In genomic region chr15:70584838-70585706, GRCh38 we compare ENCODE assay signal across 8 cellular contexts.
DNase-seq lines count a peak whose midpoint lies in the region; ATAC-seq lines count a peak whose summit lies in the region.

No MANE protein-coding gene starts in this region.

- peaks cover 6% of the 10 kb centered on the region for H3K27me3 ChIP-seq in effector memory CD4-positive, alpha-beta T cell (replicated peaks; ENCODE audit: control insufficient read depth, insufficient read depth, low read length, poor library complexity, severe bottlenecking)

- H3K27ac ChIP-seq in effector memory CD4-positive, alpha-beta T cell (ENCODE audit: insufficient read depth, low read length, poor library complexity, severe bottlenecking), result no peak overlapping the region

- DNase-seq in AG20443 (ENCODE audit: low spot score) (peak; percentile 45), LoVo (ENCODE audit: low spot score) (peak; percentile 43), NCI-H1436 (lab: John Stamatoyannopoulos, UW) (no peak)
- DNase-seq in activated naive CD4-positive, alpha-beta T cell (lab: John Stamatoyannopoulos, UW), result peak in 3 of 4 experiments; percentile 23 to 61 (median 33)
- peak; percentile 46 for DNase-seq in stimulated activated CD4-positive, alpha-beta T cell treated with anti-CD3 and anti-CD28 coated beads, Interleukin-4, amount 100 ng/mL, for 24 hours
- DNase-seq in effector memory CD4-positive, alpha-beta T cell, result no peak

- ATAC-seq in GM21381 (IDR thresholded peaks at IDR 0.05; ENCODE audit: unreplicated experiment), result no peak

- peak overlapping the region; percentile 24 for H3K4me3 ChIP-seq in iPS-11a (ENCODE audit: low read depth, low read length)
- H3K4me3 ChIP-seq in effector memory CD4-positive, alpha-beta T cell (ENCODE audit: insufficient read depth, low read depth, low read length, poor library complexity, severe bottlenecking), result no peak overlapping the region

- no peaks in the 10 kb centered on the region for H3K36me3 ChIP-seq in effector memory CD4-positive, alpha-beta T cell (ENCODE audit: control insufficient read depth, insufficient read depth, low read length)

- no peaks in the 10 kb centered on the region for H3K9me3 ChIP-seq in effector memory CD4-positive, alpha-beta T cell (ENCODE audit: control insufficient read depth, low read length)

- H3K4me1 ChIP-seq in effector memory CD4-positive, alpha-beta T cell (ENCODE audit: control insufficient read depth, insufficient read depth, low read length, poor library complexity, severe bottlenecking), result peaks cover 8% of the 10 kb centered on the region

Comparison
In these comparisons a context has a peak if more than half of its experiments do, and no peak if none do; other contexts are left out.
1. DNase-seq: peak in AG20443 (single experiment), LoVo (single experiment), activated naive CD4-positive, alpha-beta T cell (3 of 4) and stimulated activated CD4-positive, alpha-beta T cell treated with anti-CD3 and anti-CD28 coated beads, Interleukin-4, amount 100 ng/mL, for 24 hours (single experiment); none in NCI-H1436 (single experiment) and effector memory CD4-positive, alpha-beta T cell (0 of 3).